1 cellular context compared by ENCODE assay signal in genomic region chr9:137006116-137007003, GRCh38.
TF ChIP-seq lines count a peak whose summit lies in the region.

No MANE protein-coding gene starts in this region.

TF ChIP-seq in IMR-90, 13 proteins besides CTCF, POLR2A, EP300 and RAD21 (continued from another document):
- TF ChIP-seq RCOR1 (IDR thresholded peaks at IDR 0.05; ENCODE audit: insufficient replicate concordance, low read length) = no peak
- no peak for TF ChIP-seq NFE2L2 (IDR thresholded peaks at IDR 0.05; ENCODE audit: low read depth, low read length)
- no peak for TF ChIP-seq RFX5 (IDR thresholded peaks at IDR 0.05; ENCODE audit: low read depth, low read length)
- TF ChIP-seq MAZ (IDR thresholded peaks at IDR 0.05; ENCODE audit: borderline replicate concordance, low read depth, low read length) = no peak
- no peak for TF ChIP-seq MXI1 (IDR thresholded peaks at IDR 0.05; ENCODE audit: borderline replicate concordance, low read depth, low read length)
- no peak for TF ChIP-seq MAFK (IDR thresholded peaks at IDR 0.05; ENCODE audit: low read depth, low read length)
- no peak for TF ChIP-seq FOS (IDR thresholded peaks at IDR 0.05; ENCODE audit: low read depth, low read length)
- no peak for TF ChIP-seq USF2 (IDR thresholded peaks at IDR 0.05; ENCODE audit: low read depth, low read length)
- TF ChIP-seq SMC3 (IDR thresholded peaks at IDR 0.05; ENCODE audit: low read depth, low read length) = no peak
- no peak for TF ChIP-seq CEBPB (IDR thresholded peaks at IDR 0.05; ENCODE audit: low read depth, low read length)
- no peak for TF ChIP-seq BHLHE40 (IDR thresholded peaks at IDR 0.05; ENCODE audit: low read depth, low read length)
- TF ChIP-seq ELK1 (IDR thresholded peaks at IDR 0.05; ENCODE audit: borderline replicate concordance, low read depth, low read length) = no peak
TF ChIP-seq in IMR-90: peak in this region for 0.
